Comparison of ENCODE assay signal across 11 cellular contexts in the genomic region with DNA sequence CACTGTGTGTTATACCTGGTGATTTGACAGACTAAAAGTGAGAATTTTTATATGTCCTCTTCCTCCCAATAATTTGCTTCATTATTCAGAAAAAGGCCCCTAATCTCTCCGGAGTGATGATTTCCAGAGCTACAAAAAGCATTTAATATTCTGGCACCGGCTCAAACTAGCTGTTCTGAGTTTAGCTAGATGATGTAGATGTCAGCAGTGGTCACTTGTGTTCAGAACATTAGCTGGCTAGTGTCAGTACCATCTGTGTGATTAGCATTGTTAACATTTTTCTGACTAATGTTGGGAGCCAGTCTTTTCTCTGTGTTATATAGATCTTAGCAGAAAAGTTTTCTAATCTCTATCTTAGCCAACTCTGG.
DNase-seq lines count a peak whose midpoint lies in the region; ATAC-seq and TF ChIP-seq lines count a peak whose summit lies in the region.
"Had no signal": no experiment of that assay in that cellular context is flagged by ENCODE, and none has a peak within 500 bp of the region (broad histone marks: within the 10 kb centered on the region; RNA-seq: fewer than 3 reads in every experiment).

No MANE protein-coding gene starts in this region.

- H3K27me3 ChIP-seq in lower lobe of right lung (ENCODE audit: low read depth) (no peaks in the 10 kb centered on the region), subcutaneous abdominal adipose tissue (ENCODE audit: control insufficient read depth in 5 of 5, insufficient read depth in 4 of 5, low read length in 5 of 5) (no peaks in the 10 kb centered on the region), WERI-Rb-1 (ENCODE audit: insufficient read depth, low read depth, severe bottlenecking) (no peaks in the 10 kb centered on the region)

- intact Hi-C loops in lower lobe of right lung (cut with DNase I), result no loop called here

- ATAC-seq in lower lobe of right lung, result no peak
- no peak for ATAC-seq in activated naive CD8-positive, alpha-beta T cell treated with anti-CD3 and anti-CD28 coated beads, Interleukin-2, amount 50 U/mL, for 24 hours

- H3K4me1 Mint-ChIP-seq in nephron progenitor cell, result no peaks in the 10 kb centered on the region
- H3K4me1 Mint-ChIP-seq in activated naive CD8-positive, alpha-beta T cell treated with anti-CD3 and anti-CD28 coated beads, Interleukin-2, amount 50 U/mL, for 24 hours, result peaks cover 5% of the 10 kb centered on the region

- TF ChIP-seq CTCF in lower lobe of right lung (IDR thresholded peaks at IDR 0.05), result no peak
- no peak for TF ChIP-seq CTCF in nephron progenitor cell (IDR thresholded peaks at IDR 0.05)
- TF ChIP-seq CTCF in WERI-Rb-1 (IDR thresholded peaks at IDR 0.05; ENCODE audit: low read depth, low read length), result no peak

- DNase-seq in NCI-H446 (lab: John Stamatoyannopoulos, UW), result peak; percentile 63 to 67
- peak; percentile 57 to 81 for DNase-seq in dermis microvascular lymphatic vessel endothelial cell (ENCODE audit: low read depth in 2 of 2)
- no peak for DNase-seq in lower lobe of right lung
- DNase-seq in T-helper 2 cell, result no peak
- DNase-seq in nephron progenitor cell, result no peak
- DNase-seq in activated naive CD8-positive, alpha-beta T cell treated with anti-CD3 and anti-CD28 coated beads, Interleukin-2, amount 50 U/mL, for 24 hours, result no peak
- no peak for DNase-seq in WERI-Rb-1
- DNase-seq: NCI-H774; stimulated activated naive CD4-positive, alpha-beta T cell had no signal

- peak overlapping the region; percentile 54 for H3K27ac ChIP-seq in lower lobe of right lung
- peak overlapping the region; percentile 42 for H3K27ac ChIP-seq in subcutaneous abdominal adipose tissue (ENCODE audit: low read depth, low read length)
- H3K27ac ChIP-seq in WERI-Rb-1, result no peak overlapping the region

- H3K9me3 ChIP-seq in lower lobe of right lung (no peaks in the 10 kb centered on the region), subcutaneous abdominal adipose tissue (ENCODE audit: control insufficient read depth in 5 of 5, low read length in 5 of 5) (no peaks in the 10 kb centered on the region), WERI-Rb-1 (ENCODE audit: severe bottlenecking) (no peaks in the 10 kb centered on the region)

- no peak overlapping the region for H3K4me3 Mint-ChIP-seq in nephron progenitor cell
- no peak overlapping the region for H3K4me3 Mint-ChIP-seq in activated naive CD8-positive, alpha-beta T cell treated with anti-CD3 and anti-CD28 coated beads, Interleukin-2, amount 50 U/mL, for 24 hours

- H3K4me3 ChIP-seq in lower lobe of right lung (no peak overlapping the region), subcutaneous abdominal adipose tissue (ENCODE audit: low read depth in 1 of 5, low read length in 5 of 5) (no peak overlapping the region), WERI-Rb-1 (ENCODE audit: low read depth, low read length) (no peak overlapping the region)
- H3K4me3 ChIP-seq: lung had no signal

- H3K27ac Mint-ChIP-seq in nephron progenitor cell, result no peak overlapping the region
- no peak overlapping the region for H3K27ac Mint-ChIP-seq in activated naive CD8-positive, alpha-beta T cell treated with anti-CD3 and anti-CD28 coated beads, Interleukin-2, amount 50 U/mL, for 24 hours

- H3K36me3 ChIP-seq in lower lobe of right lung (peaks cover 6% of the 10 kb centered on the region), subcutaneous abdominal adipose tissue (ENCODE audit: control insufficient read depth in 5 of 5, insufficient read depth in 5 of 5, low read length in 5 of 5) (peaks cover 0 to 3% (median 0%) of the 10 kb centered on the region in 5 donors), WERI-Rb-1 (peaks cover 3% of the 10 kb centered on the region; the same call in 1 of the 2 replicates)

- no peak overlapping the region for H3K9ac ChIP-seq in subcutaneous abdominal adipose tissue (ENCODE audit: low read length in 5 of 5)

- H3K36me3 Mint-ChIP-seq in nephron progenitor cell (ENCODE audit: low read depth), result peaks cover 33% of the 10 kb centered on the region
- peaks cover 47% of the 10 kb centered on the region for H3K36me3 Mint-ChIP-seq in activated naive CD8-positive, alpha-beta T cell treated with anti-CD3 and anti-CD28 coated beads, Interleukin-2, amount 50 U/mL, for 24 hours (ENCODE audit: low read depth)

- H3K27me3 Mint-ChIP-seq in nephron progenitor cell (ENCODE audit: low read depth, poor library complexity), result no peaks in the 10 kb centered on the region
- H3K27me3 Mint-ChIP-seq in activated naive CD8-positive, alpha-beta T cell treated with anti-CD3 and anti-CD28 coated beads, Interleukin-2, amount 50 U/mL, for 24 hours, result no peaks in the 10 kb centered on the region

- H3K4me1 ChIP-seq in lower lobe of right lung (peaks cover 14% of the 10 kb centered on the region), subcutaneous abdominal adipose tissue (ENCODE audit: control insufficient read depth in 5 of 5, insufficient read depth in 5 of 5, low read length in 5 of 5) (peaks cover 1 to 20% (median 15%) of the 10 kb centered on the region in 5 donors)

- H3K9me3 Mint-ChIP-seq in nephron progenitor cell, result peaks cover 12% of the 10 kb centered on the region
- H3K9me3 Mint-ChIP-seq in activated naive CD8-positive, alpha-beta T cell treated with anti-CD3 and anti-CD28 coated beads, Interleukin-2, amount 50 U/mL, for 24 hours, result peaks cover 3% of the 10 kb centered on the region

Comparison
In these comparisons a context has a peak if more than half of its experiments do, and no peak if none do; other contexts are left out.
1. DNase-seq: peak in NCI-H446 (2 of 2) and dermis microvascular lymphatic vessel endothelial cell (2 of 2); none in lower lobe of right lung (single experiment), T-helper 2 cell (0 of 5), nephron progenitor cell (single experiment), activated naive CD8-positive, alpha-beta T cell treated with anti-CD3 and anti-CD28 coated beads, Interleukin-2, amount 50 U/mL, for 24 hours (single experiment) and WERI-Rb-1 (single experiment).